1 cellular context compared by ENCODE assay signal in genomic region chr3:14620512-14620911, GRCh38.
TF ChIP-seq lines count a peak whose summit lies in the region.

No MANE protein-coding gene starts in this region.

TF ChIP-seq in WTC11, 78 proteins besides CTCF, POLR2A, EP300 and RAD21 (continued from another document):
- no peak for TF ChIP-seq AFF4 (CRISPR knock-in tag; IDR thresholded peaks at IDR 0.05; ENCODE audit: borderline replicate concordance)
- no peak for TF ChIP-seq ATF3 (CRISPR knock-in tag; conservative IDR thresholded peaks at IDR 0.05)
- TF ChIP-seq USF2 (CRISPR knock-in tag; IDR thresholded peaks at IDR 0.05): peak; percentile 61
- no peak for TF ChIP-seq ZNF219 (CRISPR knock-in tag; IDR thresholded peaks at IDR 0.05; ENCODE audit: borderline replicate concordance)
- TF ChIP-seq ATF6 (CRISPR knock-in tag; IDR thresholded peaks at IDR 0.05): no peak
- TF ChIP-seq USF1 (CRISPR knock-in tag; IDR thresholded peaks at IDR 0.05): peak; percentile 15; the same call in 1 of the 2 replicates
- no peak for TF ChIP-seq MLX (CRISPR knock-in tag; IDR thresholded peaks at IDR 0.05)
- TF ChIP-seq CDX4 (CRISPR knock-in tag; IDR thresholded peaks at IDR 0.05; ENCODE audit: borderline replicate concordance): no peak
- no peak for TF ChIP-seq E2F4 (CRISPR knock-in tag; IDR thresholded peaks at IDR 0.05; ENCODE audit: borderline replicate concordance, low read depth)
